In genomic region chr2:143357956-143358355, GRCh38 we compare ENCODE assay signal across 1 cellular context.
TF ChIP-seq lines count a peak whose summit lies in the region.

No MANE protein-coding gene starts in this region.

TF ChIP-seq in WTC11, 78 proteins besides CTCF, POLR2A, EP300 and RAD21 (continued from another document):
- TF ChIP-seq ATF6 (CRISPR knock-in tag; IDR thresholded peaks at IDR 0.05) (no peak), ARID4B (CRISPR knock-in tag; IDR thresholded peaks at IDR 0.05; ENCODE audit: borderline replicate concordance) (no peak), USF1 (CRISPR knock-in tag; IDR thresholded peaks at IDR 0.05) (no peak)
